ENCODE assay signal across 27 cellular contexts in the genomic region with DNA sequence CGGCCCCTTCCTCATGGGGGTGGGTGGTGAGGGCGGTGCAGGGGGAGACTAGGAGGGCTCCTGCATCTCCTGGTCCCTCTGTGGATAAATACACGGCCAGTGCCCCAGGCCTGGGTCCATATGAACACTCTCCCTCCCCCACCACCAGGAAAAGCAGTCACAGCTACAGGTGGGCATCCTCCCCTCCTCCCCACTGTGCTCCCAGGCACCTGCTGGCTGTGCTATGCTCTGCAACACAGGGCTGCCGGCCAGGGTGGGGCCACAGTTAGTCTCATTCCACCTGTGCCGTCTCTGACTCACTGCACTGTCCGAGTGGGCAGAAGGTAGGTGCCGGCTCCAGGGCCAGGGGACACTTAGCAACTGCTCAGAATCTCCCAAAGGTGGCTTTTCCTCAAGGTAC.
DNase-seq lines count a peak whose midpoint lies in the region; ATAC-seq and TF ChIP-seq lines count a peak whose summit lies in the region.
"Had no signal": no experiment of that assay in that cellular context is flagged by ENCODE, and none has a peak within 500 bp of the region (broad histone marks: within the 10 kb centered on the region; RNA-seq: fewer than 3 reads in every experiment).

No MANE protein-coding gene starts in this region.

- TF ChIP-seq CTCF in HCT116 (IDR thresholded peaks at IDR 0.05 in 2 of 3, conservative IDR thresholded peaks at IDR 0.05 in 1 of 3; ENCODE audit: borderline replicate concordance in 1 of 3, insufficient read depth in 1 of 3, low read depth in 2 of 3, low read length in 2 of 3), result peak in 2 of 3 experiments; percentile 40 to 44; a peak in 4 of 6 replicates
- TF ChIP-seq CTCF in OCI-LY7 (conservative IDR thresholded peaks at IDR 0.05; ENCODE audit: low read length), result no peak
- peak; percentile 41 for TF ChIP-seq CTCF in endodermal cell (conservative IDR thresholded peaks at IDR 0.05)

- H3K9ac ChIP-seq in HCT116 (ENCODE audit: low read length), result no peak overlapping the region
- H3K9ac ChIP-seq in endodermal cell (ENCODE audit: extremely low read depth, low read length, poor library complexity, severe bottlenecking), result no peak overlapping the region
- no peak overlapping the region for H3K9ac ChIP-seq in subcutaneous abdominal adipose tissue (ENCODE audit: low read length in 5 of 5)

- peaks cover 27 to 49% of the 10 kb centered on the region in 2 experiments for H3K4me1 ChIP-seq in HCT116 (ENCODE audit: control insufficient read depth in 1 of 2, insufficient read depth in 2 of 2, low read length in 2 of 2)
- peaks cover 26% of the 10 kb centered on the region for H3K4me1 ChIP-seq in OCI-LY7 (ENCODE audit: insufficient read depth, low read length, poor library complexity, severe bottlenecking)
- H3K4me1 ChIP-seq in endodermal cell (ENCODE audit: control insufficient read depth, insufficient read depth, low read length), result no peaks in the 10 kb centered on the region
- peaks cover 14 to 49% (median 34%) of the 10 kb centered on the region in 5 donors for H3K4me1 ChIP-seq in subcutaneous abdominal adipose tissue (ENCODE audit: control insufficient read depth in 5 of 5, insufficient read depth in 5 of 5, low read length in 5 of 5)

- intact Hi-C loops in HCT116 (cut with micrococcal nuclease) (no loop called here), OCI-LY7 (cut with micrococcal nuclease; ENCODE audit: unreplicated experiment) (no loop called here)

- POLR2A ChIA-PET in HCT116 (lab: Charles Lee) (interaction anchor here (1.0 kb wide), 1 partner anchor 87 kb away, joined by 3 read pairs; a partner anchor contains a TSS), OCI-LY7 (lab: Charles Lee) (no interaction called here)

- CTCF ChIA-PET in HCT116 (lab: Charles Lee) (no interaction called here), OCI-LY7 (lab: Charles Lee; ENCODE audit: unreplicated experiment) (no interaction called here)

- H3K36me3 ChIP-seq in HCT116 (ENCODE audit: control insufficient read depth in 1 of 2, insufficient read depth in 2 of 2, low read length in 2 of 2) (no peaks in the 10 kb centered on the region), OCI-LY7 (ENCODE audit: insufficient read depth, low read length) (no peaks in the 10 kb centered on the region), endodermal cell (ENCODE audit: control insufficient read depth, insufficient read depth, low read length) (no peaks in the 10 kb centered on the region), subcutaneous abdominal adipose tissue (ENCODE audit: control insufficient read depth in 5 of 5, insufficient read depth in 5 of 5, low read length in 5 of 5) (no peaks in the 10 kb centered on the region)
- H3K36me3 ChIP-seq: neutrophil, thyroid gland had no signal

- H3K4me1 Mint-ChIP-seq in endodermal cell, result no peaks in the 10 kb centered on the region

- H3K27me3 ChIP-seq in HCT116 (ENCODE audit: insufficient read depth, low read length) (no peaks in the 10 kb centered on the region), endodermal cell (ENCODE audit: control insufficient read depth, insufficient read depth, low read length, poor library complexity, severe bottlenecking) (no peaks in the 10 kb centered on the region), subcutaneous abdominal adipose tissue (ENCODE audit: control insufficient read depth in 5 of 5, insufficient read depth in 4 of 5, low read length in 5 of 5) (peaks cover 0 to 14% (median 0%) of the 10 kb centered on the region in 5 donors)
- H3K27me3 ChIP-seq: thyroid gland had no signal

- no peak overlapping the region for H3K27ac Mint-ChIP-seq in endodermal cell
- H3K27ac Mint-ChIP-seq: activated naive CD4-positive, alpha-beta T cell treated with anti-CD3 and anti-CD28 coated beads, Interleukin-2, amount 10 ng/mL, durations not matched to agents 7 days and 5 days; CD4-positive, CD25-positive, alpha-beta regulatory T cell had no signal

- no peaks in the 10 kb centered on the region for H3K36me3 Mint-ChIP-seq in endodermal cell (ENCODE audit: low read depth)
- H3K36me3 Mint-ChIP-seq: activated naive CD4-positive, alpha-beta T cell treated with anti-CD3 and anti-CD28 coated beads, Interleukin-2, amount 10 ng/mL, durations not matched to agents 7 days and 5 days; CD4-positive, CD25-positive, alpha-beta regulatory T cell had no signal

- H4K20me1 ChIP-seq in HCT116 (ENCODE audit: insufficient read depth) (no peaks in the 10 kb centered on the region), OCI-LY7 (ENCODE audit: insufficient read depth, low read length) (no peaks in the 10 kb centered on the region)

- RAD21 ChIA-PET in HCT116 (lab: Charles Lee; ENCODE audit: low non-redundant PET in 1 of 2, low total read pairs in 2 of 2, uncharacterized antibody in 2 of 2, unreplicated experiment in 2 of 2), result no interaction called here

- H3K9me3 ChIP-seq in HCT116 (ENCODE audit: control insufficient read depth in 1 of 2, insufficient read depth in 1 of 2, low read depth in 1 of 2, low read length in 2 of 2), result no peaks in the 10 kb centered on the region
- no peaks in the 10 kb centered on the region for H3K9me3 ChIP-seq in OCI-LY7 (ENCODE audit: low read length)
- no peaks in the 10 kb centered on the region for H3K9me3 ChIP-seq in endodermal cell (ENCODE audit: control insufficient read depth, low read length)
- H3K9me3 ChIP-seq in subcutaneous abdominal adipose tissue (ENCODE audit: control insufficient read depth in 5 of 5, low read length in 5 of 5), result peaks cover 0 to 2% (median 0%) of the 10 kb centered on the region in 5 donors
- H3K9me3 ChIP-seq: neutrophil, thyroid gland had no signal

- peaks cover 2% of the 10 kb centered on the region for H3K27me3 Mint-ChIP-seq in endodermal cell (ENCODE audit: insufficient read depth)

- TF ChIP-seq RAD21 in HCT116 (IDR thresholded peaks at IDR 0.05; ENCODE audit: low read depth), result no peak

- H2AFZ ChIP-seq in HCT116 (ENCODE audit: low read depth, low read length, poor library complexity, severe bottlenecking) (no peak overlapping the region), OCI-LY7 (ENCODE audit: low read length) (no peak overlapping the region)

- H3K4me3 Mint-ChIP-seq in endodermal cell, result no peak overlapping the region
- H3K4me3 Mint-ChIP-seq: activated naive CD4-positive, alpha-beta T cell treated with anti-CD3 and anti-CD28 coated beads, Interleukin-2, amount 10 ng/mL, durations not matched to agents 7 days and 5 days; activated T-cell treated with anti-CD3 and anti-CD28 coated beads, Interleukin-2, amount 50 U/mL, for 4 hours had no signal

- no peak overlapping the region for H3K27ac ChIP-seq in HCT116 (ENCODE audit: low read depth, low read length)
- no peak overlapping the region for H3K27ac ChIP-seq in OCI-LY7 (ENCODE audit: low read depth, low read length, poor library complexity, severe bottlenecking)
- H3K27ac ChIP-seq in endodermal cell (ENCODE audit: low read depth, low read length), result no peak overlapping the region
- H3K27ac ChIP-seq in subcutaneous abdominal adipose tissue (ENCODE audit: low read depth, low read length), result peak overlapping the region; percentile 76
- H3K27ac ChIP-seq: dorsolateral prefrontal cortex, epithelial cell of prostate, neutrophil had no signal

- H3K79me2 ChIP-seq in HCT116 (ENCODE audit: insufficient read depth, low read length), result no peaks in the 10 kb centered on the region
- H3K79me2 ChIP-seq in OCI-LY7 (ENCODE audit: insufficient read depth, low read depth, low read length), result no peaks in the 10 kb centered on the region

- H3K4me2 ChIP-seq in HCT116 (ENCODE audit: low read length) (peak overlapping the region; percentile 64), OCI-LY7 (ENCODE audit: low read length) (no peak overlapping the region)
- H3K4me2 ChIP-seq: smooth muscle cell had no signal

- DNase-seq in HCT116 (ENCODE audit: low read depth, low spot score) (no peak), OCI-LY7 (ENCODE audit: low spot score) (peak; percentile 15), endodermal cell (no peak)
- DNase-seq: activated CD4-positive, alpha-beta T cell treated with anti-CD3 and anti-CD28 coated beads for 1 hour; activated T-cell treated with anti-CD3 and anti-CD28 coated beads, Interleukin-2, amount 50 U/mL, for 4 hours; anterior cingulate cortex; caudate nucleus; CD4-positive, CD25-positive, alpha-beta regulatory T cell; DMS 273 treated with DMSO at 0.1 percent for 48 hours; dorsolateral prefrontal cortex; foreskin melanocyte; islet precursor cell; NCI-H146; NCI-H2171; SHP77; stimulated activated CD4-positive, alpha-beta T cell treated with anti-CD3 and anti-CD28 coated beads, Interleukin-4, amount 100 ng/mL, for 1 hour; stimulated activated naive CD4-positive, alpha-beta T cell treated with Interleukin-2 at 50 U/mL for 16 hours; thyroid gland had no signal

- ATAC-seq in HCT116 (peak; percentile 70), HG03159 (IDR thresholded peaks at IDR 0.05; ENCODE audit: unreplicated experiment) (no peak), GM21737 (IDR thresholded peaks at IDR 0.05; ENCODE audit: unreplicated experiment) (no peak), HG03045 (IDR thresholded peaks at IDR 0.05; ENCODE audit: unreplicated experiment) (no peak)
- ATAC-seq: activated T-cell treated with anti-CD3 and anti-CD28 coated beads, Interleukin-2, amount 50 U/mL, for 4 hours had no signal

- BruUV-seq in HCT116 (replicated peaks; lab: Mats Ljungman, UMichigan), result no TSS peak
- no TSS peak for BruUV-seq in OCI-LY7 (replicated peaks; lab: Mats Ljungman, UMichigan)

- WGBS in endodermal cell (ENCODE audit: insufficient coverage in 1 of 2, insufficient read length in 1 of 2), 2 experiments, result 40 to 79% methylated on average over 1 to 7 of the region's 7 CpGs

- H3K9me2 ChIP-seq in HCT116 (ENCODE audit: insufficient read depth) (no peaks in the 10 kb centered on the region), OCI-LY7 (ENCODE audit: insufficient read depth, low read length) (no peaks in the 10 kb centered on the region)

- H3K4me3 ChIP-seq in HCT116 (replicated peaks in 1 of 2; ENCODE audit: low read depth in 1 of 2, low read length in 2 of 2), result no peak overlapping the region
- H3K4me3 ChIP-seq in OCI-LY7 (ENCODE audit: low read depth, low read length, poor library complexity, severe bottlenecking), result no peak overlapping the region
- no peak overlapping the region for H3K4me3 ChIP-seq in endodermal cell (ENCODE audit: low read length)
- H3K4me3 ChIP-seq in subcutaneous abdominal adipose tissue (ENCODE audit: low read depth in 1 of 5, low read length in 5 of 5), result no peak overlapping the region
- H3K4me3 ChIP-seq: dorsolateral prefrontal cortex, lung, smooth muscle cell, thyroid gland had no signal

- TF ChIP-seq POLR2A in HCT116 (IDR thresholded peaks at IDR 0.05; ENCODE audit: borderline replicate concordance, extremely low read depth, insufficient read depth, insufficient read length), result no peak

- H3K9me3 Mint-ChIP-seq in endodermal cell, result peaks cover 6% of the 10 kb centered on the region

TF ChIP-seq in HCT116, 20 proteins besides CTCF, POLR2A, EP300 and RAD21:
- TF ChIP-seq EZH2phosphoT487 (IDR thresholded peaks at IDR 0.05; ENCODE audit: borderline replicate concordance) (no peak), POLR2AphosphoS5 (IDR thresholded peaks at IDR 0.05; ENCODE audit: low read depth, low read length) (no peak)
TF ChIP-seq in HCT116: peak in this region for 0.
